ENCODE assay signal across 22 cellular contexts in genomic region chr12:47982770-47983169, GRCh38. TPM values are rescaled to one million over a fixed set of nuclear protein-coding genes. Genes with fewer than 3 reads are reported as not detected.
DNase-seq lines count a peak whose midpoint lies in the region; ATAC-seq, FAIRE-seq and TF ChIP-seq lines count a peak whose summit lies in the region.
"Had no signal": no experiment of that assay in that cellular context is flagged by ENCODE, and none has a peak within 500 bp of the region (broad histone marks: within the 10 kb centered on the region; RNA-seq: fewer than 3 reads in every experiment).

No MANE protein-coding gene starts in this region.

- H2AFZ ChIP-seq in MM.1S (ENCODE audit: low read length) = no peak overlapping the region; the same call in 1 of the 2 replicates
- H2AFZ ChIP-seq: GM23338 had no signal

- H3K36me3 ChIP-seq in MM.1S (replicated peaks; ENCODE audit: insufficient read depth, low read length) = no peaks in the 10 kb centered on the region
- H3K36me3 ChIP-seq in kidney (ENCODE audit: control insufficient read depth in 1 of 2, insufficient read depth in 2 of 2, low read length in 2 of 2) = no peaks in the 10 kb centered on the region
- H3K36me3 ChIP-seq in sigmoid colon = no peaks in the 10 kb centered on the region

- WGBS in sigmoid colon, 2 donors = 93 to 94% methylated on average over 11 of the region's 11 CpGs

- no peaks in the 10 kb centered on the region for H3F3A ChIP-seq in MM.1S (ENCODE audit: insufficient read depth, low read length)

- no peak for TF ChIP-seq EP300 in sigmoid colon (IDR thresholded peaks at IDR 0.05)

- no peaks in the 10 kb centered on the region for H3K9me3 ChIP-seq in MM.1S (replicated peaks; ENCODE audit: insufficient read depth, low read length)
- no peaks in the 10 kb centered on the region for H3K9me3 ChIP-seq in kidney (ENCODE audit: control insufficient read depth in 1 of 2, low read length in 2 of 2)
- H3K9me3 ChIP-seq in sigmoid colon = no peaks in the 10 kb centered on the region

- no peak overlapping the region for H3K4me3 ChIP-seq in MM.1S (ENCODE audit: low read length)
- no peak overlapping the region for H3K4me3 ChIP-seq in kidney (ENCODE audit: low read length in 2 of 2)
- H3K4me3 ChIP-seq in sigmoid colon = no peak overlapping the region
- H3K4me3 ChIP-seq: GM12878, GM23338 had no signal

- H3K27me3 ChIP-seq in MM.1S (replicated peaks; ENCODE audit: insufficient read depth, low read length) (no peaks in the 10 kb centered on the region), sigmoid colon (no peaks in the 10 kb centered on the region), foreskin keratinocyte (peaks cover 33% of the 10 kb centered on the region)

- no peak for TF ChIP-seq CTCF in MM.1S (IDR thresholded peaks at IDR 0.05; ENCODE audit: low read length)
- TF ChIP-seq CTCF in kidney (IDR thresholded peaks at IDR 0.05; ENCODE audit: borderline replicate concordance, extremely low read depth, insufficient read depth) = no peak
- no peak for TF ChIP-seq CTCF in sigmoid colon (IDR thresholded peaks at IDR 0.05)
- no peak for TF ChIP-seq CTCF in foreskin keratinocyte (conservative IDR thresholded peaks at IDR 0.05)

- H4K20me1 ChIP-seq in MM.1S (ENCODE audit: insufficient read depth, low read length) = no peaks in the 10 kb centered on the region

- no peak for DNase-seq in MM.1S
- peak; percentile 22 for DNase-seq in kidney
- peak; percentile 29 for DNase-seq in sigmoid colon
- no peak for DNase-seq in foreskin keratinocyte
- DNase-seq: CD4-positive, alpha-beta T cell; DMS 273 treated with DMSO at 0.1 percent for 48 hours; DMS79; EL; GDM1; H9; HFFc6 had no signal

- TF ChIP-seq POLR2A in sigmoid colon (IDR thresholded peaks at IDR 0.05) = no peak

- FAIRE-seq in kidney (lab: Jason Lieb, UNC) = no peak
- FAIRE-seq: D721Med, GM12878 had no signal

- peak overlapping the region; percentile 73 for H3K4me2 ChIP-seq in MM.1S (ENCODE audit: low read depth, low read length)
- H3K4me2 ChIP-seq: GM23338 had no signal

- no peak for ATAC-seq in GM18511 (IDR thresholded peaks at IDR 0.05; ENCODE audit: unreplicated experiment)
- no peak for ATAC-seq in HG03571 (IDR thresholded peaks at IDR 0.05; ENCODE audit: unreplicated experiment)
- ATAC-seq in foreskin keratinocyte = no peak
- ATAC-seq: GM12878, GM23338, HCT116 had no signal

- no peaks in the 10 kb centered on the region for H3K9me2 ChIP-seq in MM.1S (replicated peaks; ENCODE audit: insufficient read depth, low read length)

- H3K4me1 ChIP-seq in MM.1S (ENCODE audit: low read length) (peaks cover 17% of the 10 kb centered on the region), kidney (ENCODE audit: control insufficient read depth in 1 of 2, insufficient read depth in 1 of 2, low read depth in 1 of 2, low read length in 2 of 2) (no peaks in the 10 kb centered on the region), sigmoid colon (no peaks in the 10 kb centered on the region), foreskin keratinocyte (no peaks in the 10 kb centered on the region)

- intact Hi-C loops in kidney (cut with DNase I) = no loop called here
- intact Hi-C loops in sigmoid colon (cut with DNase I) = no loop called here

- no peak overlapping the region for H3K9ac ChIP-seq in MM.1S (ENCODE audit: low read length)
- H3K9ac ChIP-seq in kidney (ENCODE audit: low read length in 2 of 2) = no peak overlapping the region

- H3K27ac ChIP-seq in MM.1S (ENCODE audit: low read length) (no peak overlapping the region), kidney (ENCODE audit: low read depth in 2 of 2, low read length in 2 of 2) (no peak overlapping the region), sigmoid colon (no peak overlapping the region), foreskin keratinocyte (no peak overlapping the region)

- no peaks in the 10 kb centered on the region for H3K79me2 ChIP-seq in MM.1S (ENCODE audit: low read length)

RNA-seq across cellular contexts. Expression of gene TMEM106C, which starts 19.4 kb away (rescaled TPM):
- 51.7 TPM for total RNA-seq in kidney
- polyA plus RNA-seq in kidney (ENCODE audit: insufficient read depth, low read depth, low replicate concordance) = 126 TPM
- total RNA-seq in sigmoid colon = 100 to 1,000 TPM in 2 of 4 donors, 10 to 100 TPM in 2; 46.2 to 122 (median 92.2) TPM
- polyA plus RNA-seq in sigmoid colon = 100 to 1,000 TPM; 145 to 199 (median 169) TPM
- total RNA-seq in foreskin keratinocyte = 141 and 151 TPM in 2 replicates
- polyA plus RNA-seq in foreskin keratinocyte = 130 and 151 TPM in 2 replicates

RNA-seq across cellular contexts. Expression of gene COL2A1, which starts 21.5 kb away (rescaled TPM):
- total RNA-seq in kidney = not detected
- not detected for polyA plus RNA-seq in kidney (ENCODE audit: insufficient read depth, low read depth, low replicate concordance)
- total RNA-seq in sigmoid colon = not detected
- polyA plus RNA-seq in sigmoid colon = under 1 TPM in 2 of 3 donors, not detected in 1; 0.17 to 0.60 TPM
- total RNA-seq in foreskin keratinocyte = 0.07 and 0.10 TPM in 2 replicates
- 0.01 and 0.14 TPM in 2 replicates for polyA plus RNA-seq in foreskin keratinocyte
- total RNA-seq: A172; CD4-positive, alpha-beta T cell; CD8-positive, alpha-beta memory T cell; H4; HFFc6 had no signal
- polyA plus RNA-seq: BJ; CD14-positive monocyte; CD8-positive, alpha-beta memory T cell had no signal

Comparison
In these comparisons a context has a peak if more than half of its experiments do, and no peak if none do; other contexts are left out.
1. DNase-seq: peak in kidney (single experiment) and sigmoid colon (single experiment); none in MM.1S (single experiment) and foreskin keratinocyte (0 of 2).